ENCODE assay signal across 8 cellular contexts in genomic region chr20:5126512-5127203, GRCh38. TPM values are rescaled to one million over a fixed set of nuclear protein-coding genes. Genes with fewer than 3 reads are reported as not detected.
DNase-seq lines count a peak whose midpoint lies in the region; ATAC-seq, FAIRE-seq and TF ChIP-seq lines count a peak whose summit lies in the region.

CDS2 (plus strand) TSS chr20:5127008; CDS start chr20:5127093, 85 bp downstream.

- intact Hi-C loops in T-helper 2 cell treated with Interferon-gamma antibody and Interleukin-4, amounts not matched to agents 100 ng/mL and 5 ng/mL, for 36 hours (cut with micrococcal nuclease), result loop anchor here (1.0 to 5.0 kb wide), 4 partner anchors 7 to 459 kb away; partner anchors contain the start of gene PCNA
- intact Hi-C loops in psoas muscle (cut with DNase I), result loop anchor here (2.0 to 5.0 kb wide), 2 partner anchors 46 to 66 kb away; no protein-coding TSS in a partner anchor

- peaks cover 0 to 46% of the 10 kb centered on the region in 2 donors for H3K4me1 ChIP-seq in right atrium auricular region
- H3K4me1 ChIP-seq in psoas muscle, result peaks cover 40% of the 10 kb centered on the region

- FAIRE-seq in urothelium cell line (lab: Jason Lieb, UNC), result peak; percentile 94

- peak within 1 kb of the TSS; percentile 96 to 99 for H3K4me3 ChIP-seq in right atrium auricular region
- peak within 1 kb of the TSS; percentile 81 for H3K4me3 ChIP-seq in psoas muscle

- ATAC-seq in GM18502 (IDR thresholded peaks at IDR 0.05; ENCODE audit: poor library complexity, unreplicated experiment) (peak; percentile 89), HG02970 (IDR thresholded peaks at IDR 0.05; ENCODE audit: low FRiP score, unreplicated experiment) (peak; percentile 84), psoas muscle (peak; percentile 92 to 96 (median 94))

- peak within 1 kb of the TSS; percentile 99 to 100 for H3K27ac ChIP-seq in right atrium auricular region
- peak within 1 kb of the TSS; percentile 98 for H3K27ac ChIP-seq in psoas muscle

- H3K36me3 ChIP-seq in right atrium auricular region (no peaks in the 10 kb centered on the region), psoas muscle (ENCODE audit: insufficient read depth in 1 of 2, low read depth in 1 of 2) (no peaks in the 10 kb centered on the region)

- peak; percentile 72 to 78 for TF ChIP-seq CTCF in right atrium auricular region (IDR thresholded peaks at IDR 0.05)
- TF ChIP-seq CTCF in psoas muscle (IDR thresholded peaks at IDR 0.05), result peak; percentile 64

- H3K27me3 ChIP-seq in right atrium auricular region (no peaks in the 10 kb centered on the region), psoas muscle (ENCODE audit: insufficient read depth in 3 of 3, low read length in 2 of 3) (no peaks in the 10 kb centered on the region)

- DNase-seq in NCI-H187 treated with DMSO at 0.1 percent for 48 hours (lab: John Stamatoyannopoulos, UW) (peak; percentile 94), anterior cingulate cortex (lab: John Stamatoyannopoulos, UW) (peak; percentile 91 to 100 (median 99)), right atrium auricular region (ENCODE audit: low spot score) (peak; percentile 99), psoas muscle (peak; percentile 100), urothelium cell line (ENCODE audit: low spot score) (peak; percentile 99)

- no peaks in the 10 kb centered on the region for H3K9me3 ChIP-seq in right atrium auricular region
- no peaks in the 10 kb centered on the region for H3K9me3 ChIP-seq in psoas muscle

- 0 to 1% (median 1%) methylated on average over 52 to 78 of the region's 78 CpGs for WGBS in psoas muscle, 3 donors

RNA-seq across cellular contexts. Expression of gene CDS2, which starts in this region (rescaled TPM):
- total RNA-seq in T-helper 2 cell treated with Interferon-gamma antibody and Interleukin-4, amounts not matched to agents 100 ng/mL and 5 ng/mL, for 36 hours, result 51.2 and 51.9 TPM in 2 replicates
- total RNA-seq in right atrium auricular region (10 to 100 TPM; 45.5 to 60.8 TPM), psoas muscle (10 to 100 TPM; 18.1 to 34.1 (median 25.2) TPM)
- 10 to 100 TPM in 2 of 3 donors, 1 to 10 TPM in 1; 8.0 to 19.5 (median 15.2) TPM for polyA plus RNA-seq in psoas muscle

Comparison
In these comparisons a context has a peak if more than half of its experiments do, and no peak if none do; other contexts are left out.
1. Peak in every context shown above with its lines: DNase-seq, ATAC-seq, H3K4me3 ChIP-seq and H3K27ac ChIP-seq.